Comparison of ENCODE assay signal across 16 cellular contexts in the genomic region with DNA sequence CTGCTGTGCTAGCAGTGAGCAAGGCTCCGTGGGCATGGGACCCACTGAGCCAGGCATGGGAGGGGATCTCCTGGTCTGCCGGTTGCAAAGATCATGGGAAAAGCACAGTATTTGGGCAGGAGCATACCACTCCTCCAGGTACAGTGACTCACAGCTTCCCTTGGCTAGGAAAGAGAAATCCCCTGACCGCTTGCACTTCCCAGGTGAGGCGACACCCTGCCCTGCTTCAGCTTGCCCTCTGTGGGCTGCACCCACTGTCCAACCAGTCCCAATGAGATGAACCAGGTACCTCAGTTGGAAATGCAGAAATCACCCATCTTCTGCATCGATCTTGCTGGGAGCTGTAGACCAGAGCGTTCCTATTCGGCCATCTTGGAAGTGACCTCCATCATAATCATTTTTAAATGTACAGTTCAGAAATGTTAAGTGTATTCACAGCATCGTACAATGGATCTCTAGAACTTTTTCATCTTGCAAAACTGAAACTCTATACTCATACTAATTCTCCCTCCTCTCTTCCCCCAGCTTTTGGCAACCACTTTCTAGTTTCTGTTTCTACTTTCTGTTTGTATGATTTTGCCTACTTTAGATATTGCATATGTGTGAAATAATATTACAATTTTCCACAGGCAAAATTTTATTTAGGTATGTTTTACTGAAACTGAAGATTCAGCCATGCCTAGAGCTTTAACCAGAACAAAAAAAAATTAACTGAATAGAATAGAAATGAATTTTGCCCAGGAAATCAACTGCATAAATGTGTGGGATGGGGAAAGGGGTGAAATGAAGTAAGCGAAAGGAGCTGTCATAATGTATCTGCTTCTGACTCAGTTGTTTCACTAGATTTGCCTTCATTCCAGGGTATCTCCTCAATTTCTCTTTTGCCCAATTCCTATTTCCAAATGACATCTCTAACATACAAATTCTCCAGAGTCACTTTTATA.
A peak's percentile ranks its signal among the peaks of the same experiment; 100 is the strongest.
DNase-seq lines count a peak whose midpoint lies in the region; ATAC-seq lines count a peak whose summit lies in the region.
"Had no signal": no experiment of that assay in that cellular context is flagged by ENCODE, and none has a peak within 500 bp of the region (broad histone marks: within the 10 kb centered on the region; RNA-seq: fewer than 3 reads in every experiment).

No MANE protein-coding gene starts in this region.

- H3K4me1 Mint-ChIP-seq in activated T-cell treated with anti-CD3 and anti-CD28 coated beads, Interleukin-2, amount 50 U/mL, for 24 hours (ENCODE audit: low read depth): peaks cover 10% of the 10 kb centered on the region

- peaks cover 72% of the 10 kb centered on the region for H3K27me3 Mint-ChIP-seq in activated T-cell treated with anti-CD3 and anti-CD28 coated beads, Interleukin-2, amount 50 U/mL, for 24 hours

- no peak for DNase-seq in activated T-cell treated with anti-CD3 and anti-CD28 coated beads, Interleukin-2, amount 50 U/mL, for 24 hours
- no peak for DNase-seq in activated T-cell treated with anti-CD3 and anti-CD28 coated beads, Interleukin-2, amount 50 U/mL, for 1 hour
- DNase-seq in fibroblast of peridontal ligament (ENCODE audit: extremely low read depth) (peak; percentile 44), RPMI8226 (no peak), NCI-H2227 (lab: John Stamatoyannopoulos, UW; ENCODE audit: unreplicated experiment) (no peak), NCI-H1048 (lab: John Stamatoyannopoulos, UW) (no peak)
- DNase-seq: activated naive CD4-positive, alpha-beta T cell treated with Interleukin-2 at 50 U/mL for 16 hours; DMS 273 treated with DMSO at 0.1 percent for 48 hours; dorsolateral prefrontal cortex; mammary epithelial cell; stimulated activated CD4-positive, alpha-beta T cell treated with anti-CD3 and anti-CD28 coated beads, Interleukin-2, amount 100 ng/mL, for 48 hours; substantia nigra had no signal

- H3K36me3 Mint-ChIP-seq in activated T-cell treated with anti-CD3 and anti-CD28 coated beads, Interleukin-2, amount 50 U/mL, for 24 hours (ENCODE audit: low read depth): no peaks in the 10 kb centered on the region

- ATAC-seq in GM21526 (IDR thresholded peaks at IDR 0.05; ENCODE audit: low FRiP score, unreplicated experiment) (peak; percentile 91), HG03097 (IDR thresholded peaks at IDR 0.05; ENCODE audit: low FRiP score, unreplicated experiment) (peak; percentile 95)
- ATAC-seq: A549, pancreas had no signal

- H3K4me3 Mint-ChIP-seq in activated T-cell treated with anti-CD3 and anti-CD28 coated beads, Interleukin-2, amount 50 U/mL, for 24 hours: no peak overlapping the region

- peaks cover 15% of the 10 kb centered on the region for H3K9me3 Mint-ChIP-seq in activated T-cell treated with anti-CD3 and anti-CD28 coated beads, Interleukin-2, amount 50 U/mL, for 24 hours

- peak overlapping the region; percentile 44 for H3K27ac Mint-ChIP-seq in activated T-cell treated with anti-CD3 and anti-CD28 coated beads, Interleukin-2, amount 50 U/mL, for 24 hours
